8 cellular contexts compared by ENCODE assay signal in genomic region chr7:157136372-157136771, GRCh38. TPM values are rescaled to one million over a fixed set of nuclear protein-coding genes. Genes with fewer than 3 reads are reported as not detected.
DNase-seq lines count a peak whose midpoint lies in the region; TF ChIP-seq lines count a peak whose summit lies in the region.

No MANE protein-coding gene starts in this region.

- H3K4me3 Mint-ChIP-seq in activated naive CD4-positive, alpha-beta T cell treated with anti-CD3 and anti-CD28 coated beads, Interleukin-2, amount 50 U/mL, for 24 hours, result peak overlapping the region; percentile 65
- H3K4me3 Mint-ChIP-seq in endothelial cell (ENCODE audit: unreplicated experiment) (peak overlapping the region; percentile 10), type B pancreatic cell (peak overlapping the region; percentile 82)

- no peaks in the 10 kb centered on the region for H3K27me3 ChIP-seq in right atrium auricular region

- no peak overlapping the region for H3K27ac Mint-ChIP-seq in activated naive CD4-positive, alpha-beta T cell treated with anti-CD3 and anti-CD28 coated beads, Interleukin-2, amount 50 U/mL, for 24 hours
- H3K27ac Mint-ChIP-seq in endothelial cell (ENCODE audit: unreplicated experiment) (no peak overlapping the region), type B pancreatic cell (peak overlapping the region; percentile 81)

- H3K36me3 ChIP-seq in right atrium auricular region, result peaks cover 10% of the 10 kb centered on the region

- peaks cover 0 to 27% of the 10 kb centered on the region in 2 donors for H3K4me1 ChIP-seq in right atrium auricular region

- no peak overlapping the region for H3K4me3 ChIP-seq in right atrium auricular region

- no peaks in the 10 kb centered on the region for H3K9me3 ChIP-seq in right atrium auricular region

- DNase-seq in activated naive CD4-positive, alpha-beta T cell treated with Interleukin-2 at 50 U/mL for 16 hours, result no peak
- peak; percentile 45 for DNase-seq in OCI-M1 (lab: John Stamatoyannopoulos, UW)
- DNase-seq in endothelial cell (ENCODE audit: low spot score), result no peak
- no peak for DNase-seq in type B pancreatic cell (ENCODE audit: extremely low spot score, unreplicated experiment)
- DNase-seq in GM10266 (ENCODE audit: extremely low spot score), result no peak
- DNase-seq in cerebellar nuclear complex (lab: John Stamatoyannopoulos, UW), result no peak
- DNase-seq in right atrium auricular region (ENCODE audit: low spot score), result no peak

- peaks cover 5% of the 10 kb centered on the region for H3K36me3 Mint-ChIP-seq in activated naive CD4-positive, alpha-beta T cell treated with anti-CD3 and anti-CD28 coated beads, Interleukin-2, amount 50 U/mL, for 24 hours
- peaks cover 11% of the 10 kb centered on the region for H3K36me3 Mint-ChIP-seq in endothelial cell (ENCODE audit: low read depth, unreplicated experiment)
- H3K36me3 Mint-ChIP-seq in type B pancreatic cell, result peaks cover 9% of the 10 kb centered on the region

- H3K9me3 Mint-ChIP-seq in activated naive CD4-positive, alpha-beta T cell treated with anti-CD3 and anti-CD28 coated beads, Interleukin-2, amount 50 U/mL, for 24 hours, result no peaks in the 10 kb centered on the region
- H3K9me3 Mint-ChIP-seq in endothelial cell (ENCODE audit: unreplicated experiment) (no peaks in the 10 kb centered on the region), type B pancreatic cell (peaks cover 4% of the 10 kb centered on the region)

- peaks cover 19% of the 10 kb centered on the region for H3K4me1 Mint-ChIP-seq in activated naive CD4-positive, alpha-beta T cell treated with anti-CD3 and anti-CD28 coated beads, Interleukin-2, amount 50 U/mL, for 24 hours
- peaks cover 14% of the 10 kb centered on the region for H3K4me1 Mint-ChIP-seq in endothelial cell (ENCODE audit: unreplicated experiment)
- peaks cover 20% of the 10 kb centered on the region for H3K4me1 Mint-ChIP-seq in type B pancreatic cell (ENCODE audit: unreplicated experiment)

- H3K27ac ChIP-seq in right atrium auricular region, result no peak overlapping the region

- H3K27me3 Mint-ChIP-seq in activated naive CD4-positive, alpha-beta T cell treated with anti-CD3 and anti-CD28 coated beads, Interleukin-2, amount 50 U/mL, for 24 hours, result no peaks in the 10 kb centered on the region
- H3K27me3 Mint-ChIP-seq in endothelial cell (ENCODE audit: unreplicated experiment) (peaks cover 2% of the 10 kb centered on the region), type B pancreatic cell (peaks cover 2% of the 10 kb centered on the region)

- no peak for TF ChIP-seq CTCF in endothelial cell (IDR thresholded peaks at IDR 0.05; ENCODE audit: unreplicated experiment)
- TF ChIP-seq CTCF in type B pancreatic cell (conservative IDR thresholded peaks at IDR 0.05), result peak; percentile 48
- no peak for TF ChIP-seq CTCF in GM10266 (IDR thresholded peaks at IDR 0.05; ENCODE audit: control insufficient read depth, insufficient read depth, low read depth, missing control alignments)
- TF ChIP-seq CTCF in right atrium auricular region (IDR thresholded peaks at IDR 0.05), result no peak

RNA-seq across cellular contexts. Expression of gene UBE3C, which starts 2.4 kb away (rescaled TPM):
- total RNA-seq in endothelial cell (ENCODE audit: unreplicated experiment) (54.2 TPM), type B pancreatic cell (ENCODE audit: low replicate concordance) (51.6 and 59.3 TPM in 2 replicates), right atrium auricular region (10 to 100 TPM; 53.3 to 60.8 TPM)

Comparison
In these comparisons a context has a peak if more than half of its experiments do, and no peak if none do; other contexts are left out.
1. H3K4me3 Mint-ChIP-seq: peak in every context shown above with its lines; median percentile 82 in type B pancreatic cell; 65 in activated naive CD4-positive, alpha-beta T cell treated with anti-CD3 and anti-CD28 coated beads, Interleukin-2, amount 50 U/mL, for 24 hours; 10 in endothelial cell.